In genomic region chr9:4762108-4762888, GRCh38 we compare ENCODE assay signal across 8 cellular contexts. TPM values are rescaled to one million over a fixed set of nuclear protein-coding genes. Genes with fewer than 3 reads are reported as not detected.
DNase-seq lines count a peak whose midpoint lies in the region; ATAC-seq and TF ChIP-seq lines count a peak whose summit lies in the region.

No MANE protein-coding gene starts in this region.

- CTCF ChIA-PET in activated CD8-positive, alpha-beta T cell treated with anti-CD3 and anti-CD28 coated beads, Interleukin-2, amount 10 ng/mL, durations not matched to agents 7 days and 5 days (lab: Charles Lee), result interaction anchor here (0.7 to 6.0 kb wide), 50 partner anchors 9 to 827 kb away, joined by 3 to 51 read pairs (median 4); partner anchors contain the start of genes INSL6, JAK2 and RCL1

- no peak overlapping the region for H4K8ac ChIP-seq in mesendoderm (ENCODE audit: low read depth, low read length)

- no CpG with 5 or more reads among the region's 22 CpGs for WGBS in mesendoderm (ENCODE audit: extremely low coverage, insufficient coverage, low lambda C conversion rate)

- peak; percentile 85 for TF ChIP-seq CTCF in BE2C (IDR thresholded peaks at IDR 0.05; ENCODE audit: low read depth, low read length)

- H2BK15ac ChIP-seq in mesendoderm (replicated peaks; ENCODE audit: low read depth), result no peak overlapping the region

- H3K79me2 ChIP-seq in mesendoderm (ENCODE audit: control insufficient read depth, insufficient read depth, low read length), result no peaks in the 10 kb centered on the region

- H3K27me3 Mint-ChIP-seq in activated CD8-positive, alpha-beta T cell treated with anti-CD3 and anti-CD28 coated beads, Interleukin-2, amount 10 ng/mL, durations not matched to agents 7 days and 5 days (ENCODE audit: low read depth), result peaks cover 15% of the 10 kb centered on the region
- H3K27me3 Mint-ChIP-seq in effector memory CD8-positive, alpha-beta T cell, result peaks cover 0 to 11% of the 10 kb centered on the region in 2 donors

- no peaks in the 10 kb centered on the region for H3K36me3 Mint-ChIP-seq in activated CD8-positive, alpha-beta T cell treated with anti-CD3 and anti-CD28 coated beads, Interleukin-2, amount 10 ng/mL, durations not matched to agents 7 days and 5 days (ENCODE audit: low read depth)
- no peaks in the 10 kb centered on the region for H3K36me3 Mint-ChIP-seq in effector memory CD8-positive, alpha-beta T cell (ENCODE audit: insufficient read depth)

- H3K4me3 ChIP-seq in BE2C (ENCODE audit: low read depth, low read length), result no peak overlapping the region
- no peak overlapping the region for H3K4me3 ChIP-seq in mesendoderm (ENCODE audit: low read length)

- no peak overlapping the region for H3K56ac ChIP-seq in mesendoderm (ENCODE audit: low read length)

- H2AK5ac ChIP-seq in mesendoderm (ENCODE audit: low read length), result no peak overlapping the region

- POLR2A ChIA-PET in activated CD8-positive, alpha-beta T cell treated with anti-CD3 and anti-CD28 coated beads, Interleukin-2, amount 10 ng/mL, durations not matched to agents 7 days and 5 days (lab: Charles Lee), result interaction anchor here (0.6 to 1.1 kb wide), 4 partner anchors 35 to 1670 kb away, joined by 3 to 4 read pairs (median 3); partner anchors contain the start of gene JAK2

- H2BK120ac ChIP-seq in mesendoderm (ENCODE audit: low read depth, low read length), result no peak overlapping the region

- H3K27me3 ChIP-seq in BE2C (peaks cover 6% of the 10 kb centered on the region), mesendoderm (ENCODE audit: insufficient read depth, low read length, poor library complexity) (no peaks in the 10 kb centered on the region)

- no peak overlapping the region for H3K18ac ChIP-seq in mesendoderm (ENCODE audit: low read length)

- H3K4me1 Mint-ChIP-seq in activated CD8-positive, alpha-beta T cell treated with anti-CD3 and anti-CD28 coated beads, Interleukin-2, amount 10 ng/mL, durations not matched to agents 7 days and 5 days (ENCODE audit: low read depth), result peaks cover 20% of the 10 kb centered on the region
- peaks cover 6 to 12% of the 10 kb centered on the region in 2 donors for H3K4me1 Mint-ChIP-seq in effector memory CD8-positive, alpha-beta T cell (ENCODE audit: low read depth in 2 of 2)

- H3K36me3 ChIP-seq in BE2C (no peaks in the 10 kb centered on the region), mesendoderm (ENCODE audit: control insufficient read depth, insufficient read depth, low read length) (no peaks in the 10 kb centered on the region)

- H2BK5ac ChIP-seq in mesendoderm (ENCODE audit: low read length), result no peak overlapping the region

- DNase-seq in BE2C (peak; percentile 66), NCI-H526 (lab: John Stamatoyannopoulos, UW) (peak; percentile 76 to 89), mesendoderm (peak; percentile 83)
- DNase-seq in activated CD8-positive, alpha-beta T cell treated with anti-CD3 and anti-CD28 coated beads, Interleukin-2, amount 10 ng/mL, durations not matched to agents 7 days and 5 days, result peak; percentile 90
- peak; percentile 72 to 77 (median 75) for DNase-seq in effector memory CD8-positive, alpha-beta T cell
- peak; percentile 42 to 67 for DNase-seq in stimulated activated CD8-positive, alpha-beta memory T cell treated with anti-CD3 and anti-CD28 coated beads, Interleukin-15, amount 100 ng/mL, for 4 hours (ENCODE audit: low read depth in 2 of 2)

- H3K79me1 ChIP-seq in mesendoderm (ENCODE audit: low read length), result no peaks in the 10 kb centered on the region

- H3K4ac ChIP-seq in mesendoderm (ENCODE audit: low read depth, low read length), result no peak overlapping the region

- H3K9ac ChIP-seq in mesendoderm (ENCODE audit: low read length), result no peak overlapping the region

- H3K9me3 ChIP-seq in BE2C, result no peaks in the 10 kb centered on the region

- no peak overlapping the region for H3K27ac ChIP-seq in mesendoderm (ENCODE audit: low read depth, low read length)

- H3K27ac Mint-ChIP-seq in activated CD8-positive, alpha-beta T cell treated with anti-CD3 and anti-CD28 coated beads, Interleukin-2, amount 10 ng/mL, durations not matched to agents 7 days and 5 days, result peak overlapping the region; percentile 62
- no peak overlapping the region for H3K27ac Mint-ChIP-seq in effector memory CD8-positive, alpha-beta T cell

- H3K23ac ChIP-seq in mesendoderm (ENCODE audit: low read length), result no peak overlapping the region

- H4K5ac ChIP-seq in mesendoderm (ENCODE audit: low read length), result no peak overlapping the region

- H3K9me3 Mint-ChIP-seq in activated CD8-positive, alpha-beta T cell treated with anti-CD3 and anti-CD28 coated beads, Interleukin-2, amount 10 ng/mL, durations not matched to agents 7 days and 5 days (ENCODE audit: insufficient read depth), result no peaks in the 10 kb centered on the region
- no peaks in the 10 kb centered on the region for H3K9me3 Mint-ChIP-seq in effector memory CD8-positive, alpha-beta T cell

- peak overlapping the region; percentile 50 for H3K4me3 Mint-ChIP-seq in activated CD8-positive, alpha-beta T cell treated with anti-CD3 and anti-CD28 coated beads, Interleukin-2, amount 10 ng/mL, durations not matched to agents 7 days and 5 days
- peak overlapping the region in 1 of 2 donors; percentile 28 for H3K4me3 Mint-ChIP-seq in effector memory CD8-positive, alpha-beta T cell

- ATAC-seq in GM19035 (IDR thresholded peaks at IDR 0.05; ENCODE audit: unreplicated experiment), result peak; percentile 87
- ATAC-seq in HG03342 (IDR thresholded peaks at IDR 0.05; ENCODE audit: unreplicated experiment), result peak; percentile 77
- peak; percentile 81 for ATAC-seq in activated CD8-positive, alpha-beta T cell treated with anti-CD3 and anti-CD28 coated beads, Interleukin-2, amount 10 ng/mL, durations not matched to agents 7 days and 5 days
- peak; percentile 83 for ATAC-seq in effector memory CD8-positive, alpha-beta T cell (replicated peaks)

- H3K4me2 ChIP-seq in mesendoderm (ENCODE audit: low read length), result no peak overlapping the region

- H3K4me1 ChIP-seq in BE2C, result no peaks in the 10 kb centered on the region
- no peaks in the 10 kb centered on the region for H3K4me1 ChIP-seq in mesendoderm (ENCODE audit: control insufficient read depth, low read depth, low read length)

RNA-seq across cellular contexts. Expression of gene AK3, which starts 21.3 kb away (rescaled TPM):
- polyA plus RNA-seq in BE2C (2012; ENCODE audit: insufficient read depth, insufficient read length, low read depth), result 33.1 TPM
- total RNA-seq in activated CD8-positive, alpha-beta T cell treated with anti-CD3 and anti-CD28 coated beads, Interleukin-2, amount 10 ng/mL, durations not matched to agents 7 days and 5 days, result 10 to 100 TPM; 34.8 to 35.4 TPM
- polyA plus RNA-seq in mesendoderm (2013, experiment 1 of 2), result 23.8 TPM
- polyA plus RNA-seq in mesendoderm (2013, experiment 2 of 2), result 25.4 TPM

RNA-seq across cellular contexts. Expression of gene RCL1, which starts 30.4 kb away (rescaled TPM):
- 18.8 TPM for polyA plus RNA-seq in BE2C (2012; ENCODE audit: insufficient read depth, insufficient read length, low read depth)
- 10 to 100 TPM; 16.8 TPM for total RNA-seq in activated CD8-positive, alpha-beta T cell treated with anti-CD3 and anti-CD28 coated beads, Interleukin-2, amount 10 ng/mL, durations not matched to agents 7 days and 5 days
- 39.6 TPM for polyA plus RNA-seq in mesendoderm (2013, experiment 1 of 2)
- 38.6 TPM for polyA plus RNA-seq in mesendoderm (2013, experiment 2 of 2)
